In genomic region chr5:143168877-143169810, GRCh38 we compare ENCODE assay signal across 1 cellular context.
TF ChIP-seq lines count a peak whose summit lies in the region.

No MANE protein-coding gene starts in this region.

TF ChIP-seq in HepG2, 621 proteins besides CTCF, POLR2A, EP300 and RAD21 (continued from another document):
- TF ChIP-seq, protein P1, sequence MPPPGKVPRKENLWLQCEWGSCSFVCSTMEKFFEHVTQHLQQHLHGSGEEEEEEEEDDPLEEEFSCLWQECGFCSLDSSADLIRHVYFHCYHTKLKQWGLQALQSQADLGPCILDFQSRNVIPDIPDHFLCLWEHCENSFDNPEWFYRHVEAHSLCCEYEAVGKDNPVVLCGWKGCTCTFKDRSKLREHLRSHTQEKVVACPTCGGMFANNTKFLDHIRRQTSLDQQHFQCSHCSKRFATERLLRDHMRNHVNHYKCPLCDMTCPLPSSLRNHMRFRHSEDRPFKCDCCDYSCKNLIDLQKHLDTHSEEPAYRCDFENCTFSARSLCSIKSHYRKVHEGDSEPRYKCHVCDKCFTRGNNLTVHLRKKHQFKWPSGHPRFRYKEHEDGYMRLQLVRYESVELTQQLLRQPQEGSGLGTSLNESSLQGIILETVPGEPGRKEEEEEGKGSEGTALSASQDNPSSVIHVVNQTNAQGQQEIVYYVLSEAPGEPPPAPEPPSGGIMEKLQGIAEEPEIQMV (CRISPR knock-in tag; IDR thresholded peaks at IDR 0.05; ENCODE audit: low read depth), result no peak
- TF ChIP-seq HMGA1 (CRISPR knock-in tag; conservative IDR thresholded peaks at IDR 0.05) (no peak), PHF8 (CRISPR knock-in tag; IDR thresholded peaks at IDR 0.05) (no peak), HMGXB4 (CRISPR knock-in tag; IDR thresholded peaks at IDR 0.05; ENCODE audit: borderline replicate concordance in 1 of 2, low read depth in 1 of 2) (no peak), SETDB1 (CRISPR knock-in tag; IDR thresholded peaks at IDR 0.05; ENCODE audit: borderline replicate concordance) (no peak), ZNF616 (CRISPR knock-in tag; IDR thresholded peaks at IDR 0.05; ENCODE audit: low read depth) (no peak), ZNF230 (CRISPR knock-in tag; IDR thresholded peaks at IDR 0.05) (no peak), ZNF362 (CRISPR knock-in tag; IDR thresholded peaks at IDR 0.05; ENCODE audit: borderline replicate concordance) (no peak), RARG (CRISPR knock-in tag; IDR thresholded peaks at IDR 0.05; ENCODE audit: low read depth) (no peak), ZNF780A (CRISPR knock-in tag; IDR thresholded peaks at IDR 0.05) (no peak), CHD4 (IDR thresholded peaks at IDR 0.05; ENCODE audit: borderline replicate concordance, low read length) (no peak), ZSCAN5A (CRISPR knock-in tag; IDR thresholded peaks at IDR 0.05; ENCODE audit: borderline replicate concordance) (no peak)
- TF ChIP-seq, protein P2, sequence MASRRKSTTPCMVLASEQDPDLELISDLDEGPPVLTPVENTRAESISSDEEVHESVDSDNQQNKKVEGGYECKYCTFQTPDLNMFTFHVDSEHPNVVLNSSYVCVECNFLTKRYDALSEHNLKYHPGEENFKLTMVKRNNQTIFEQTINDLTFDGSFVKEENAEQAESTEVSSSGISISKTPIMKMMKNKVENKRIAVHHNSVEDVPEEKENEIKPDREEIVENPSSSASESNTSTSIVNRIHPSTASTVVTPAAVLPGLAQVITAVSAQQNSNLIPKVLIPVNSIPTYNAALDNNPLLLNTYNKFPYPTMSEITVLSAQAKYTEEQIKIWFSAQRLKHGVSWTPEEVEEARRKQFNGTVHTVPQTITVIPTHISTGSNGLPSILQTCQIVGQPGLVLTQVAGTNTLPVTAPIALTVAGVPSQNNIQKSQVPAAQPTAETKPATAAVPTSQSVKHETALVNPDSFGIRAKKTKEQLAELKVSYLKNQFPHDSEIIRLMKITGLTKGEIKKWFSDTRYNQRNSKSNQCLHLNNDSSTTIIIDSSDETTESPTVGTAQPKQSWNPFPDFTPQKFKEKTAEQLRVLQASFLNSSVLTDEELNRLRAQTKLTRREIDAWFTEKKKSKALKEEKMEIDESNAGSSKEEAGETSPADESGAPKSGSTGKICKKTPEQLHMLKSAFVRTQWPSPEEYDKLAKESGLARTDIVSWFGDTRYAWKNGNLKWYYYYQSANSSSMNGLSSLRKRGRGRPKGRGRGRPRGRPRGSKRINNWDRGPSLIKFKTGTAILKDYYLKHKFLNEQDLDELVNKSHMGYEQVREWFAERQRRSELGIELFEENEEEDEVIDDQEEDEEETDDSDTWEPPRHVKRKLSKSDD (CRISPR knock-in tag; IDR thresholded peaks at IDR 0.05; ENCODE audit: low read depth), result no peak
- TF ChIP-seq, protein P3, sequence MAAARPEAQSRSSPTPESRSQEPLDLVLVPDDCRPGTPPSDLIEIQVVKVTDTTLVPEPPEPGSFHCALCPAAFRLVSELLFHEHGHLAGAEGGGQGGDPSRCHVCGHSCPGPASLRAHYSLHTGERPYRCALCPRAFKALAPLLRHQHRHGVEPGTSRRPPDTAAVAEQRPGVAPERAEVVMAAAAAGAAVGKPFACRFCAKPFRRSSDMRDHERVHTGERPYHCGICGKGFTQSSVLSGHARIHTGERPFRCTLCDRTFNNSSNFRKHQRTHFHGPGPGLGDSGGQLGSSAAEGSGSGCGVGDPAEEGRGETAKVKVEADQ (CRISPR knock-in tag; IDR thresholded peaks at IDR 0.05; ENCODE audit: borderline replicate concordance), result no peak
